Comparison of ENCODE assay signal across 21 cellular contexts in genomic region chr16:12343913-12344312, GRCh38.
DNase-seq lines count a peak whose midpoint lies in the region; ATAC-seq and TF ChIP-seq lines count a peak whose summit lies in the region.
"Had no signal": no experiment of that assay in that cellular context is flagged by ENCODE, and none has a peak within 500 bp of the region (broad histone marks: within the 10 kb centered on the region; RNA-seq: fewer than 3 reads in every experiment).

No MANE protein-coding gene starts in this region.

- no peak for TF ChIP-seq POLR2A in stomach (IDR thresholded peaks at IDR 0.05)
- no peak for TF ChIP-seq POLR2A in gastroesophageal sphincter (IDR thresholded peaks at IDR 0.05)

- TF ChIP-seq EP300 in stomach (IDR thresholded peaks at IDR 0.05), result no peak
- TF ChIP-seq EP300 in gastroesophageal sphincter (IDR thresholded peaks at IDR 0.05), result no peak

- H3K4me1 Mint-ChIP-seq in dendritic cell treated with granulocyte-macrophage colony-stimulating factor and Interleukin-4, amounts not matched to agents 40 ng/mL and 50 ng/mL, for 4 days (ENCODE audit: low read depth), result peaks cover 40% of the 10 kb centered on the region
- H3K4me1 Mint-ChIP-seq in stimulated activated effector memory CD8-positive, alpha-beta T cell treated with anti-CD3 and anti-CD28 coated beads, Interleukin-12 subunit alpha, Interleukin-12 subunit beta, amount 100 ng/mL, for 72 hours, result no peaks in the 10 kb centered on the region
- H3K4me1 Mint-ChIP-seq in T-cell, result peaks cover 0 to 4% (median 0%) of the 10 kb centered on the region in 3 donors

- ATAC-seq in stimulated activated effector memory CD8-positive, alpha-beta T cell treated with anti-CD3 and anti-CD28 coated beads, Interleukin-12 subunit alpha, Interleukin-12 subunit beta, amount 100 ng/mL, for 72 hours, result no peak
- no peak for ATAC-seq in T-cell (replicated peaks in 1 of 4)
- ATAC-seq in gastroesophageal sphincter, result no peak
- ATAC-seq: CD8-positive, alpha-beta T cell; GM12878 had no signal

- POLR2A ChIA-PET in T-cell (lab: Charles Lee), result no interaction called here

- CTCF ChIA-PET in T-cell (lab: Charles Lee), result no interaction called here

- 89 to 100% (median 95%) methylated on average over 2 of the region's 2 CpGs for WGBS in stomach, 5 donors
- WGBS in gastroesophageal sphincter (ENCODE audit: low coverage in 1 of 2), 2 donors, result 96% methylated on average over 2 of the region's 2 CpGs; no CpG with 5 or more reads in 1 of the 2 donors

- H3K9me3 Mint-ChIP-seq in dendritic cell treated with granulocyte-macrophage colony-stimulating factor and Interleukin-4, amounts not matched to agents 40 ng/mL and 50 ng/mL, for 4 days, result no peaks in the 10 kb centered on the region
- no peaks in the 10 kb centered on the region for H3K9me3 Mint-ChIP-seq in stimulated activated effector memory CD8-positive, alpha-beta T cell treated with anti-CD3 and anti-CD28 coated beads, Interleukin-12 subunit alpha, Interleukin-12 subunit beta, amount 100 ng/mL, for 72 hours
- no peaks in the 10 kb centered on the region for H3K9me3 Mint-ChIP-seq in T-cell
- H3K9me3 Mint-ChIP-seq: CD4-positive, alpha-beta T cell; CD8-positive, alpha-beta T cell had no signal

- H3K4me3 Mint-ChIP-seq in dendritic cell treated with granulocyte-macrophage colony-stimulating factor and Interleukin-4, amounts not matched to agents 40 ng/mL and 50 ng/mL, for 4 days, result no peak overlapping the region
- H3K4me3 Mint-ChIP-seq in stimulated activated effector memory CD8-positive, alpha-beta T cell treated with anti-CD3 and anti-CD28 coated beads, Interleukin-12 subunit alpha, Interleukin-12 subunit beta, amount 100 ng/mL, for 72 hours, result no peak overlapping the region
- H3K4me3 Mint-ChIP-seq in T-cell, result no peak overlapping the region
- H3K4me3 Mint-ChIP-seq: B cell; CD4-positive, alpha-beta T cell; CD8-positive, alpha-beta T cell had no signal

- H3K4me3 ChIP-seq in HL-60 (replicated peaks; ENCODE audit: insufficient read depth, low read length) (no peak overlapping the region), stomach (no peak overlapping the region), gastroesophageal sphincter (no peak overlapping the region)
- H3K4me3 ChIP-seq: BLaER1 treated with 17β-estradiol and CSF1 and Interleukin-3, amounts not matched to agents 10 nM and 100 nM; GM12878 had no signal

- H3K36me3 ChIP-seq in stomach (no peaks in the 10 kb centered on the region), gastroesophageal sphincter (no peaks in the 10 kb centered on the region)

- H3K36me3 Mint-ChIP-seq in dendritic cell treated with granulocyte-macrophage colony-stimulating factor and Interleukin-4, amounts not matched to agents 40 ng/mL and 50 ng/mL, for 4 days (ENCODE audit: low read depth), result peaks cover 36% of the 10 kb centered on the region
- H3K36me3 Mint-ChIP-seq in stimulated activated effector memory CD8-positive, alpha-beta T cell treated with anti-CD3 and anti-CD28 coated beads, Interleukin-12 subunit alpha, Interleukin-12 subunit beta, amount 100 ng/mL, for 72 hours, result no peaks in the 10 kb centered on the region
- H3K36me3 Mint-ChIP-seq in T-cell, result peaks cover 23% of the 10 kb centered on the region

- TF ChIP-seq CTCF in HL-60 (IDR thresholded peaks at IDR 0.05; ENCODE audit: insufficient read depth, low read length) (no peak), stomach (IDR thresholded peaks at IDR 0.05) (no peak), gastroesophageal sphincter (IDR thresholded peaks at IDR 0.05) (no peak)

- intact Hi-C loops in dendritic cell treated with granulocyte-macrophage colony-stimulating factor and Interleukin-4, amounts not matched to agents 40 ng/mL and 50 ng/mL, for 4 days (cut with micrococcal nuclease), result no loop called here
- intact Hi-C loops in stomach (cut with DNase I; ENCODE audit: low total_unique reads), result no loop called here

- no peak for DNase-seq in HL-60 (ENCODE audit: low read depth in 1 of 2, low spot score in 1 of 2)
- no peak for DNase-seq in stimulated activated effector memory CD8-positive, alpha-beta T cell treated with anti-CD3 and anti-CD28 coated beads, Interleukin-12 subunit alpha, Interleukin-12 subunit beta, amount 100 ng/mL, for 72 hours (ENCODE audit: low spot score in 2 of 2)
- DNase-seq in T-cell, result no peak
- DNase-seq in stomach, result no peak
- DNase-seq: 8988T; AML-193; CD4-positive, alpha-beta T cell; CD8-positive, alpha-beta T cell; DMS 273 treated with DMSO at 0.1 percent for 48 hours; DMS153; DMS53; DMS79; DND-41; EL; GDM1 had no signal

- H3K27ac Mint-ChIP-seq in dendritic cell treated with granulocyte-macrophage colony-stimulating factor and Interleukin-4, amounts not matched to agents 40 ng/mL and 50 ng/mL, for 4 days, result peak overlapping the region; percentile 64
- H3K27ac Mint-ChIP-seq in stimulated activated effector memory CD8-positive, alpha-beta T cell treated with anti-CD3 and anti-CD28 coated beads, Interleukin-12 subunit alpha, Interleukin-12 subunit beta, amount 100 ng/mL, for 72 hours, result peak overlapping the region; percentile 32
- no peak overlapping the region for H3K27ac Mint-ChIP-seq in T-cell
- H3K27ac Mint-ChIP-seq: B cell; CD4-positive, alpha-beta T cell; CD8-positive, alpha-beta T cell had no signal

- H3K4me1 ChIP-seq in stomach (peaks cover 0 to 13% (median 0%) of the 10 kb centered on the region in 4 donors), gastroesophageal sphincter (peaks cover 0 to 7% (median 0%) of the 10 kb centered on the region in 3 donors)

- H3K9me3 ChIP-seq in stomach (no peaks in the 10 kb centered on the region), gastroesophageal sphincter (no peaks in the 10 kb centered on the region)

- no peaks in the 10 kb centered on the region for H3K27me3 Mint-ChIP-seq in dendritic cell treated with granulocyte-macrophage colony-stimulating factor and Interleukin-4, amounts not matched to agents 40 ng/mL and 50 ng/mL, for 4 days
- H3K27me3 Mint-ChIP-seq in T-cell, result no peaks in the 10 kb centered on the region
- H3K27me3 Mint-ChIP-seq: B cell; CD4-positive, alpha-beta T cell had no signal

- H3K27me3 ChIP-seq in HL-60 (ENCODE audit: insufficient read depth, poor library complexity, severe bottlenecking) (no peaks in the 10 kb centered on the region), stomach (no peaks in the 10 kb centered on the region), gastroesophageal sphincter (no peaks in the 10 kb centered on the region)
- H3K27me3 ChIP-seq: BLaER1 treated with 17β-estradiol and CSF1 and Interleukin-3, amounts not matched to agents 10 nM and 100 nM had no signal

- H3K27ac ChIP-seq in HL-60 (replicated peaks), result peak overlapping the region; percentile 90
- no peak overlapping the region for H3K27ac ChIP-seq in stomach
- no peak overlapping the region for H3K27ac ChIP-seq in gastroesophageal sphincter
- H3K27ac ChIP-seq: BLaER1 treated with 17β-estradiol and CSF1 and Interleukin-3, amounts not matched to agents 10 nM and 100 nM; C4-2B had no signal

Comparison
In these comparisons a context has a peak if more than half of its experiments do, and no peak if none do; other contexts are left out.
1. H3K27ac Mint-ChIP-seq: peak in dendritic cell treated with granulocyte-macrophage colony-stimulating factor and Interleukin-4, amounts not matched to agents 40 ng/mL and 50 ng/mL, for 4 days (single experiment) and stimulated activated effector memory CD8-positive, alpha-beta T cell treated with anti-CD3 and anti-CD28 coated beads, Interleukin-12 subunit alpha, Interleukin-12 subunit beta, amount 100 ng/mL, for 72 hours (single experiment); none in T-cell (0 of 2).